Comparison of ENCODE assay signal across 9 cellular contexts in the genomic region with DNA sequence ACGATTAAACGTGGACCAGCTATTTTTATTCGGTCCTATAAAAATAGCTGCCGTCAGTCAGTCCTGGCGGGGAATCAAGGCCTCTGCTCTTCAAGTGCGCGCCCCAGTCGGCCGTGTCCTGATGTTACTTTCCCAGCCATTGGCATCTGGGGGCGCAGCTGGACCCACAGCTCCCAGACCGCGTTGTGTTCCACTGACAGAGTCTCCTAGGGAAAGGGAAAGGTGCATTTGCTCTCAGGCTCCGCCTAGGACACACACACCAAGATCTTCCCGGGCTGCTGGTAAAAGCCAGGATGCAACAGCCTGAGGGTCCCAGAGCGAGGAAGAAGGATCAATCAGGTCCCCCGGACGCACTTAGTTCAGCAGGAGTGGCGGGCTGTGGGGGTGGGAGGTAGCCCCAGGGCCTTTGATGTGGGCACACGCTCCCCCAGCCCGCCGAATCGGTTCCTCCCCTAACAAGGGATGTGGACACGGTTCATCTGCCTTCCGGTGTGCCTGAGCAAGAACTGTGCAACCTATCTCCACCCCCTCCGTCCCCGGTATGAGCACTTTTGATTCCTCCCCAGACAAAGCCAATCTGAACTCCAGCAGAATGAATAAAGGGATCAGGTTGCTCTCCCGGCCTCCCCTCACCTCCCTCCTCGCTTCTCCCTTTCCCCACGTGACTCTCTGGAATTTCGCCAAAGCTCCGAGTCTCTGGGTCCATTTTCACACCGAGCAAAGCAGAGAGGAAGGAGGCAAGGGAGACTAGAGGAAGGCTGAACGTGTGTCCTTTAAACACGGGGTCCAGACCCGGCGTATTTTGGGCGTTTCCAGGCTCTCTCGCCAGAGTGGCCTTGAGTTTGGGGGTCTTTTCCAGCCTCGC. TPM values are rescaled to one million over a fixed set of nuclear protein-coding genes. Genes with fewer than 3 reads are reported as not detected.
DNase-seq lines count a peak whose midpoint lies in the region; ATAC-seq, FAIRE-seq and TF ChIP-seq lines count a peak whose summit lies in the region.
"Had no signal": no experiment of that assay in that cellular context is flagged by ENCODE, and none has a peak within 500 bp of the region (broad histone marks: within the 10 kb centered on the region; RNA-seq: fewer than 3 reads in every experiment).

No MANE protein-coding gene starts in this region.

- H3K9ac ChIP-seq in neuronal stem cell (ENCODE audit: low read depth, low read length, poor library complexity) = peak overlapping the region; percentile 78

- peak overlapping the region; percentile 92 for H3K18ac ChIP-seq in neuronal stem cell (ENCODE audit: low read length)

- CTCF ChIA-PET in activated naive CD4-positive, alpha-beta T cell treated with anti-CD3 and anti-CD28 coated beads, Interleukin-2, amount 10 ng/mL, durations not matched to agents 7 days and 5 days (lab: Charles Lee) = interaction anchor here (0.8 kb wide), 1 partner anchor 201 kb away, joined by 3 read pairs; no protein-coding TSS in a partner anchor

- no peak overlapping the region for H3K23ac ChIP-seq in neuronal stem cell (ENCODE audit: low read depth, low read length, poor library complexity)

- ATAC-seq in GM18867 (IDR thresholded peaks at IDR 0.05; ENCODE audit: unreplicated experiment) (peak; percentile 55), HG03280 (IDR thresholded peaks at IDR 0.05; ENCODE audit: unreplicated experiment) (peak; percentile 54)

- no peak overlapping the region for H3K27ac Mint-ChIP-seq in activated naive CD4-positive, alpha-beta T cell treated with anti-CD3 and anti-CD28 coated beads, Interleukin-2, amount 10 ng/mL, durations not matched to agents 7 days and 5 days
- peak overlapping the region; percentile 89 for H3K27ac Mint-ChIP-seq in glutamatergic neuron (ENCODE audit: unreplicated experiment)

- H3K36me3 ChIP-seq in BE2C = no peaks in the 10 kb centered on the region
- H3K36me3 ChIP-seq in neuronal stem cell (replicated peaks in 1 of 2; ENCODE audit: control insufficient read depth in 2 of 2, insufficient read depth in 2 of 2, low read length in 2 of 2) = no peaks in the 10 kb centered on the region

- TF ChIP-seq CTCF in BE2C (IDR thresholded peaks at IDR 0.05; ENCODE audit: low read depth, low read length) (peak; percentile 35; the same call in 1 of the 2 replicates), glutamatergic neuron (IDR thresholded peaks at IDR 0.05; ENCODE audit: partially characterized antibody, unreplicated experiment) (no peak)

- H4K8ac ChIP-seq in neuronal stem cell (ENCODE audit: low read depth, low read length) = no peak overlapping the region

- DNase-seq in BE2C (peak; percentile 88), NCI-H446 (lab: John Stamatoyannopoulos, UW) (peak; percentile 76 to 90), glutamatergic neuron (peak; percentile 58), neuronal stem cell (ENCODE audit: low spot score) (peak; percentile 89), RCC 7860 (ENCODE audit: low spot score) (no peak)
- DNase-seq in activated naive CD4-positive, alpha-beta T cell treated with anti-CD3 and anti-CD28 coated beads, Interleukin-2, amount 10 ng/mL, durations not matched to agents 7 days and 5 days = peak; percentile 56

- no peak overlapping the region for H2BK120ac ChIP-seq in neuronal stem cell (ENCODE audit: low read depth, low read length)

- H3K27ac ChIP-seq in neuronal stem cell (replicated peaks; ENCODE audit: low read length) = peak overlapping the region; percentile 96

- peaks cover 1% of the 10 kb centered on the region for H3K36me3 Mint-ChIP-seq in activated naive CD4-positive, alpha-beta T cell treated with anti-CD3 and anti-CD28 coated beads, Interleukin-2, amount 10 ng/mL, durations not matched to agents 7 days and 5 days
- H3K36me3 Mint-ChIP-seq in glutamatergic neuron (ENCODE audit: unreplicated experiment) = no peaks in the 10 kb centered on the region

- H3K27me3 Mint-ChIP-seq in activated naive CD4-positive, alpha-beta T cell treated with anti-CD3 and anti-CD28 coated beads, Interleukin-2, amount 10 ng/mL, durations not matched to agents 7 days and 5 days = peaks cover 66% of the 10 kb centered on the region
- peaks cover 16% of the 10 kb centered on the region for H3K27me3 Mint-ChIP-seq in glutamatergic neuron (ENCODE audit: unreplicated experiment)

- peaks cover 30% of the 10 kb centered on the region for H3K4me1 Mint-ChIP-seq in activated naive CD4-positive, alpha-beta T cell treated with anti-CD3 and anti-CD28 coated beads, Interleukin-2, amount 10 ng/mL, durations not matched to agents 7 days and 5 days
- H3K4me1 Mint-ChIP-seq in glutamatergic neuron (ENCODE audit: low read depth, unreplicated experiment) = peaks cover 9% of the 10 kb centered on the region

- H3K4me1 ChIP-seq in BE2C (0 out of 2 replicates have a peak, but pooled peaks cover 5% of the 10 kb centered on the region), neuronal stem cell (ENCODE audit: control insufficient read depth in 2 of 2, insufficient read depth in 1 of 2, low read depth in 1 of 2, low read length in 2 of 2) (peaks cover 3% of the 10 kb centered on the region in 2 donors)

- H3K27me3 ChIP-seq in BE2C = no peaks in the 10 kb centered on the region
- peaks cover 0 to 11% (median 2%) of the 10 kb centered on the region in 3 experiments for H3K27me3 ChIP-seq in neuronal stem cell (ENCODE audit: control insufficient read depth in 3 of 3, insufficient read depth in 3 of 3, low read depth in 1 of 3, low read length in 3 of 3)

- H3K4ac ChIP-seq in neuronal stem cell (ENCODE audit: low read length) = no peak overlapping the region

- H2AK5ac ChIP-seq in neuronal stem cell (ENCODE audit: low read depth, low read length) = no peak overlapping the region

- FAIRE-seq in RCC 7860 (lab: Jason Lieb, UNC) = no peak

- H3K9me3 ChIP-seq in BE2C (no peaks in the 10 kb centered on the region), neuronal stem cell (replicated peaks in 1 of 2; ENCODE audit: control insufficient read depth in 2 of 2, insufficient read depth in 1 of 2, low read depth in 1 of 2, low read length in 2 of 2) (no peaks in the 10 kb centered on the region)

- H3K4me3 Mint-ChIP-seq in activated naive CD4-positive, alpha-beta T cell treated with anti-CD3 and anti-CD28 coated beads, Interleukin-2, amount 10 ng/mL, durations not matched to agents 7 days and 5 days = peak overlapping the region; percentile 74
- peak overlapping the region; percentile 99 for H3K4me3 Mint-ChIP-seq in glutamatergic neuron (ENCODE audit: unreplicated experiment)

- H2BK12ac ChIP-seq in neuronal stem cell (ENCODE audit: low read length) = no peak overlapping the region

- H3K4me3 ChIP-seq in BE2C (ENCODE audit: low read depth, low read length) (peak overlapping the region; percentile 97), neuronal stem cell (ENCODE audit: low read length in 2 of 2) (peak overlapping the region; percentile 68 to 88)

- no CpG with 5 or more reads among the region's 39 CpGs for WGBS in neuronal stem cell (ENCODE audit: extremely low coverage in 2 of 2, insufficient read length in 2 of 2, insufficient replicate concordance in 1 of 2), 2 donors

- H2AFZ ChIP-seq in neuronal stem cell (ENCODE audit: low read length) = peak overlapping the region; percentile 96

- no peak overlapping the region for H2BK15ac ChIP-seq in neuronal stem cell (ENCODE audit: low read length)

- no peaks in the 10 kb centered on the region for H3K9me3 Mint-ChIP-seq in activated naive CD4-positive, alpha-beta T cell treated with anti-CD3 and anti-CD28 coated beads, Interleukin-2, amount 10 ng/mL, durations not matched to agents 7 days and 5 days
- H3K9me3 Mint-ChIP-seq in glutamatergic neuron (ENCODE audit: unreplicated experiment) = peaks cover 13% of the 10 kb centered on the region

- H3K4me2 ChIP-seq in neuronal stem cell (ENCODE audit: insufficient read depth, low read length, poor library complexity, severe bottlenecking) = peak overlapping the region; percentile 91

- H3K79me1 ChIP-seq in neuronal stem cell (ENCODE audit: low read depth, low read length) = no peaks in the 10 kb centered on the region

- no peak overlapping the region for H3K14ac ChIP-seq in neuronal stem cell (ENCODE audit: low read length)

- H4K91ac ChIP-seq in neuronal stem cell (ENCODE audit: low read depth, low read length, poor library complexity) = no peak overlapping the region

- H2BK5ac ChIP-seq in neuronal stem cell (ENCODE audit: low read length) = peak overlapping the region; percentile 96

RNA-seq across cellular contexts. Expression of gene FRAS1, which starts 0.6 kb away (rescaled TPM):
- polyA plus RNA-seq in BE2C (2012; ENCODE audit: insufficient read depth, insufficient read length, low read depth) = 9.0 TPM
- total RNA-seq in glutamatergic neuron (ENCODE audit: unreplicated experiment) = 18.7 TPM
- polyA plus RNA-seq in neuronal stem cell (2013, experiment 1 of 2) = 3.7 TPM
- polyA plus RNA-seq in neuronal stem cell (2013, experiment 2 of 2) = 3.9 TPM
- total RNA-seq: T-helper 1 cell treated with Interleukin-12 subunit alpha and Interleukin-12 subunit beta and Interleukin-4 antibody, amounts not matched to agents 30 ng/mL and 1 ng/mL, for 36 hours had no signal
